Comparison of ENCODE assay signal across 19 cellular contexts in genomic region chr1:211965108-211965805, GRCh38.
"Had no signal": no experiment of that assay in that cellular context is flagged by ENCODE, and none has a peak within 500 bp of the region (broad histone marks: within the 10 kb centered on the region; RNA-seq: fewer than 3 reads in every experiment).

No MANE protein-coding gene starts in this region.

- FAIRE-seq: urothelium cell line had no signal

- H3K27me3 ChIP-seq: brain microvascular endothelial cell, foreskin keratinocyte, thyroid gland had no signal

- H3K27me3 Mint-ChIP-seq: activated naive CD8-positive, alpha-beta T cell treated with anti-CD3 and anti-CD28 coated beads, Interleukin-2, amount 10 ng/mL, durations not matched to agents 7 days and 5 days; central memory CD8-positive, alpha-beta T cell; stimulated activated naive B cell treated with anti-CD40 and anti-IgM and Interleukin-4, amounts not matched to agents 10 μg/mL and 1 μg/mL and 100 μg/mL, for 72 hours had no signal

- H3K9me3 ChIP-seq: thyroid gland had no signal

- DNase-seq: activated CD4-positive, CD25-positive, alpha-beta regulatory T cell treated with anti-CD3 and anti-CD28 coated beads, Interleukin-2, amount 50 U/mL, for 72 hours; activated naive CD4-positive, alpha-beta T cell; activated naive CD8-positive, alpha-beta T cell treated with anti-CD3 and anti-CD28 coated beads, Interleukin-2, amount 10 ng/mL, durations not matched to agents 7 days and 5 days; brain microvascular endothelial cell; cortex of kidney; effector CD8-positive, alpha-beta T cell; foreskin keratinocyte; glutamatergic neuron; immature natural killer cell; nucleus accumbens; posterior cingulate gyrus; retina; stimulated activated CD4-positive, alpha-beta T cell treated with anti-CD3 and anti-CD28 coated beads, Interleukin-4, amount 100 ng/mL, for 1 hour; stimulated activated naive B cell treated with anti-CD40 and anti-IgM and Interleukin-4, amounts not matched to agents 10 μg/mL and 1 μg/mL and 100 μg/mL, for 72 hours; thyroid gland had no signal

- ATAC-seq: foreskin keratinocyte; stimulated activated naive B cell treated with anti-CD40 and anti-IgM and Interleukin-4, amounts not matched to agents 10 μg/mL and 1 μg/mL and 100 μg/mL, for 72 hours had no signal

- H3K4me1 Mint-ChIP-seq: central memory CD8-positive, alpha-beta T cell; nephron had no signal

- H3K36me3 ChIP-seq: thyroid gland had no signal

- H3K4me1 ChIP-seq: foreskin keratinocyte, thyroid gland had no signal

- H3K4me3 ChIP-seq: thyroid gland had no signal

- H3K27ac Mint-ChIP-seq: activated naive CD8-positive, alpha-beta T cell treated with anti-CD3 and anti-CD28 coated beads, Interleukin-2, amount 10 ng/mL, durations not matched to agents 7 days and 5 days; activated T-helper 1 cell treated with anti-CD3 and anti-CD28 coated beads, Interleukin-12 subunit alpha, Interleukin-12 subunit beta, Interleukin-2, Interleukin-4 antibody, amounts not matched to agents 30 ng/mL and 10 ng/mL and 1 ng/mL, durations not matched to agents 14 hours and 24 hours and 36 hours; nephron; stimulated activated naive B cell treated with anti-CD40 and anti-IgM and Interleukin-4, amounts not matched to agents 10 μg/mL and 1 μg/mL and 100 μg/mL, for 72 hours had no signal

- H3K27ac ChIP-seq: brain microvascular endothelial cell, foreskin keratinocyte, thyroid gland had no signal

- H3K9me3 Mint-ChIP-seq: activated naive CD8-positive, alpha-beta T cell treated with anti-CD3 and anti-CD28 coated beads, Interleukin-2, amount 10 ng/mL, durations not matched to agents 7 days and 5 days; activated T-helper 1 cell treated with anti-CD3 and anti-CD28 coated beads, Interleukin-12 subunit alpha, Interleukin-12 subunit beta, Interleukin-2, Interleukin-4 antibody, amounts not matched to agents 30 ng/mL and 10 ng/mL and 1 ng/mL, durations not matched to agents 14 hours and 24 hours and 36 hours; central memory CD8-positive, alpha-beta T cell; immature natural killer cell had no signal

- H3K4me3 Mint-ChIP-seq: activated naive CD8-positive, alpha-beta T cell treated with anti-CD3 and anti-CD28 coated beads, Interleukin-2, amount 10 ng/mL, durations not matched to agents 7 days and 5 days; activated T-helper 1 cell treated with anti-CD3 and anti-CD28 coated beads, Interleukin-12 subunit alpha, Interleukin-12 subunit beta, Interleukin-2, Interleukin-4 antibody, amounts not matched to agents 30 ng/mL and 10 ng/mL and 1 ng/mL, durations not matched to agents 14 hours and 24 hours and 36 hours; central memory CD8-positive, alpha-beta T cell; immature natural killer cell; nephron; stimulated activated naive B cell treated with anti-CD40 and anti-IgM and Interleukin-4, amounts not matched to agents 10 μg/mL and 1 μg/mL and 100 μg/mL, for 72 hours had no signal
